ENCODE assay signal across 20 cellular contexts in genomic region chr7:80496586-80496985, GRCh38. TPM values are rescaled to one million over a fixed set of nuclear protein-coding genes. Genes with fewer than 3 reads are reported as not detected.
DNase-seq lines count a peak whose midpoint lies in the region; ATAC-seq, FAIRE-seq and TF ChIP-seq lines count a peak whose summit lies in the region.
"Had no signal": no experiment of that assay in that cellular context is flagged by ENCODE, and none has a peak within 500 bp of the region (broad histone marks: within the 10 kb centered on the region; RNA-seq: fewer than 3 reads in every experiment).

No MANE protein-coding gene starts in this region.

- H3K4me1 ChIP-seq in ACC112 (ENCODE audit: control insufficient read depth, insufficient read depth, low read length, unreplicated experiment) (peaks cover 34% of the 10 kb centered on the region), HCT116 (ENCODE audit: control insufficient read depth in 1 of 2, insufficient read depth in 2 of 2, low read length in 2 of 2) (peaks cover 23 to 51% of the 10 kb centered on the region in 2 experiments), MM.1S (ENCODE audit: low read length) (no peaks in the 10 kb centered on the region)

- TF ChIP-seq POLR2A in HCT116 (IDR thresholded peaks at IDR 0.05; ENCODE audit: borderline replicate concordance, extremely low read depth, insufficient read depth, insufficient read length), result no peak

- no peak overlapping the region for H3K4me2 ChIP-seq in HCT116 (ENCODE audit: low read length)
- no peak overlapping the region for H3K4me2 ChIP-seq in MM.1S (ENCODE audit: low read depth, low read length)
- H3K4me2 ChIP-seq: BLaER1 treated with 17β-estradiol and CSF1 and Interleukin-3, amounts not matched to agents 10 nM and 100 nM had no signal

- no peaks in the 10 kb centered on the region for H3K9me3 ChIP-seq in HCT116 (ENCODE audit: control insufficient read depth in 1 of 2, insufficient read depth in 1 of 2, low read depth in 1 of 2, low read length in 2 of 2)
- no peaks in the 10 kb centered on the region for H3K9me3 ChIP-seq in MM.1S (replicated peaks; ENCODE audit: insufficient read depth, low read length)
- H3K9me3 ChIP-seq: BLaER1 treated with 17β-estradiol and CSF1 and Interleukin-3, amounts not matched to agents 10 nM and 100 nM had no signal

- FAIRE-seq in D721Med (lab: Jason Lieb, UNC), result no peak
- FAIRE-seq: K562 had no signal

- POLR2A ChIA-PET in HCT116 (lab: Charles Lee), result no interaction called here

- no peaks in the 10 kb centered on the region for H3K79me2 ChIP-seq in ACC112 (ENCODE audit: control insufficient read depth, insufficient read depth, low read length, unreplicated experiment)
- H3K79me2 ChIP-seq in HCT116 (ENCODE audit: insufficient read depth, low read length), result no peaks in the 10 kb centered on the region
- no peaks in the 10 kb centered on the region for H3K79me2 ChIP-seq in MM.1S (ENCODE audit: low read length)

- no peak for ATAC-seq in HCT116
- no peak for ATAC-seq in activated T-helper 17 cell treated with anti-CD3 and anti-CD28 coated beads, Interleukin-2, amount 50 U/mL, for 72 hours (replicated peaks)
- ATAC-seq in GM19467 (IDR thresholded peaks at IDR 0.05; ENCODE audit: unreplicated experiment), result no peak
- ATAC-seq: K562, Panc1, Right ventricle myocardium inferior had no signal

- no peak overlapping the region for H3K27ac Mint-ChIP-seq in activated T-helper 17 cell treated with anti-CD3 and anti-CD28 coated beads, Interleukin-2, amount 50 U/mL, for 72 hours
- H3K27ac Mint-ChIP-seq: CD8-positive, alpha-beta memory T cell had no signal

- no peaks in the 10 kb centered on the region for H3K4me1 Mint-ChIP-seq in activated T-helper 17 cell treated with anti-CD3 and anti-CD28 coated beads, Interleukin-2, amount 50 U/mL, for 72 hours
- H3K4me1 Mint-ChIP-seq: CD8-positive, alpha-beta memory T cell had no signal

- H2AFZ ChIP-seq in ACC112 (ENCODE audit: low read length, unreplicated experiment), result no peak overlapping the region
- H2AFZ ChIP-seq in HCT116 (ENCODE audit: low read depth, low read length, poor library complexity, severe bottlenecking), result peak overlapping the region; percentile 12
- no peak overlapping the region for H2AFZ ChIP-seq in MM.1S (ENCODE audit: low read length)

- no peaks in the 10 kb centered on the region for H3K27me3 Mint-ChIP-seq in activated T-helper 17 cell treated with anti-CD3 and anti-CD28 coated beads, Interleukin-2, amount 50 U/mL, for 72 hours
- H3K27me3 Mint-ChIP-seq: CD8-positive, alpha-beta memory T cell had no signal

- RAD21 ChIA-PET in HCT116 (lab: Charles Lee; ENCODE audit: low non-redundant PET in 1 of 2, low total read pairs in 2 of 2, uncharacterized antibody in 2 of 2, unreplicated experiment in 2 of 2), result no interaction called here

- TF ChIP-seq CTCF in HCT116 (IDR thresholded peaks at IDR 0.05 in 2 of 3, conservative IDR thresholded peaks at IDR 0.05 in 1 of 3; ENCODE audit: borderline replicate concordance in 1 of 3, insufficient read depth in 1 of 3, low read depth in 2 of 3, low read length in 2 of 3) (no peak), fibroblast of villous mesenchyme (IDR thresholded peaks at IDR 0.05; ENCODE audit: insufficient read depth, low read depth, low read length) (no peak), D721Med (IDR thresholded peaks at IDR 0.05; ENCODE audit: insufficient read depth, missing control alignments) (no peak), MM.1S (IDR thresholded peaks at IDR 0.05; ENCODE audit: low read length) (no peak)

- H3K4me3 Mint-ChIP-seq in activated T-helper 17 cell treated with anti-CD3 and anti-CD28 coated beads, Interleukin-2, amount 50 U/mL, for 72 hours, result no peak overlapping the region
- H3K4me3 Mint-ChIP-seq: CD8-positive, alpha-beta memory T cell had no signal

- H3K27me3 ChIP-seq in ACC112 (ENCODE audit: insufficient read depth, low read length) (no peaks in the 10 kb centered on the region), HCT116 (ENCODE audit: insufficient read depth, low read length) (no peaks in the 10 kb centered on the region), MM.1S (replicated peaks; ENCODE audit: insufficient read depth, low read length) (no peaks in the 10 kb centered on the region)
- H3K27me3 ChIP-seq: BLaER1 treated with 17β-estradiol and CSF1 and Interleukin-3, amounts not matched to agents 10 nM and 100 nM had no signal

- H4K20me1 ChIP-seq in HCT116 (ENCODE audit: insufficient read depth) (no peaks in the 10 kb centered on the region), MM.1S (ENCODE audit: insufficient read depth, low read length) (no peaks in the 10 kb centered on the region)
- H4K20me1 ChIP-seq: BLaER1 treated with 17β-estradiol and CSF1 and Interleukin-3, amounts not matched to agents 10 nM and 100 nM had no signal

- CTCF ChIA-PET in HCT116 (lab: Charles Lee), result no interaction called here

- H3K4me3 ChIP-seq in ACC112 (ENCODE audit: low read depth, low read length) (no peak overlapping the region), HCT116 (replicated peaks in 1 of 2; ENCODE audit: low read depth in 1 of 2, low read length in 2 of 2) (no peak overlapping the region), fibroblast of villous mesenchyme (ENCODE audit: low read depth, low read length) (no peak overlapping the region), MM.1S (ENCODE audit: low read length) (no peak overlapping the region)
- H3K4me3 ChIP-seq: BLaER1 treated with 17β-estradiol and CSF1 and Interleukin-3, amounts not matched to agents 10 nM and 100 nM; K562 had no signal

- no peaks in the 10 kb centered on the region for H3F3A ChIP-seq in MM.1S (ENCODE audit: insufficient read depth, low read length)

- H3K9me3 Mint-ChIP-seq in activated T-helper 17 cell treated with anti-CD3 and anti-CD28 coated beads, Interleukin-2, amount 50 U/mL, for 72 hours, result peaks cover 8% of the 10 kb centered on the region

- no peak for TF ChIP-seq RAD21 in HCT116 (IDR thresholded peaks at IDR 0.05; ENCODE audit: low read depth)

- H3K9ac ChIP-seq in HCT116 (ENCODE audit: low read length) (no peak overlapping the region), MM.1S (ENCODE audit: low read length) (no peak overlapping the region)
- H3K9ac ChIP-seq: BLaER1 treated with 17β-estradiol and CSF1 and Interleukin-3, amounts not matched to agents 10 nM and 100 nM had no signal

- H3K36me3 ChIP-seq in ACC112 (ENCODE audit: insufficient read depth, low read length), result no peaks in the 10 kb centered on the region
- H3K36me3 ChIP-seq in HCT116 (ENCODE audit: control insufficient read depth in 1 of 2, insufficient read depth in 2 of 2, low read length in 2 of 2), result no peaks in the 10 kb centered on the region
- no peaks in the 10 kb centered on the region for H3K36me3 ChIP-seq in MM.1S (replicated peaks; ENCODE audit: insufficient read depth, low read length)
- H3K36me3 ChIP-seq: BLaER1 treated with 17β-estradiol and CSF1 and Interleukin-3, amounts not matched to agents 10 nM and 100 nM had no signal

- DNase-seq in HCT116 (ENCODE audit: low read depth, low spot score), result no peak
- peak; percentile 28 for DNase-seq in RPMI7951 (ENCODE audit: low read depth)
- DNase-seq in fibroblast of villous mesenchyme (ENCODE audit: low read depth), result peak; percentile 52
- DNase-seq in D721Med (ENCODE audit: insufficient read length, low spot score), result no peak
- no peak for DNase-seq in MM.1S
- DNase-seq: CD8-positive, alpha-beta memory T cell; DMS 273 treated with DMSO at 0.1 percent for 48 hours; NCI-H1048; NCI-H1436 treated with DMSO at 0.1 percent for 48 hours; NCI-H2081; NCI-H524 had no signal

- no peaks in the 10 kb centered on the region for H3K9me2 ChIP-seq in HCT116 (ENCODE audit: insufficient read depth)
- H3K9me2 ChIP-seq in MM.1S (replicated peaks; ENCODE audit: insufficient read depth, low read length), result no peaks in the 10 kb centered on the region

- no peaks in the 10 kb centered on the region for H3K36me3 Mint-ChIP-seq in activated T-helper 17 cell treated with anti-CD3 and anti-CD28 coated beads, Interleukin-2, amount 50 U/mL, for 72 hours (ENCODE audit: low read depth)
- H3K36me3 Mint-ChIP-seq: CD8-positive, alpha-beta memory T cell had no signal

- peak overlapping the region; percentile 41 for H3K27ac ChIP-seq in ACC112 (ENCODE audit: low read depth, low read length)
- no peak overlapping the region for H3K27ac ChIP-seq in HCT116 (ENCODE audit: low read depth, low read length)
- H3K27ac ChIP-seq in MM.1S (ENCODE audit: low read length), result no peak overlapping the region
- H3K27ac ChIP-seq: BLaER1 treated with 17β-estradiol and CSF1 and Interleukin-3, amounts not matched to agents 10 nM and 100 nM had no signal

- BruUV-seq in HCT116 (replicated peaks; lab: Mats Ljungman, UMichigan), result no TSS peak

- intact Hi-C loops in HCT116 (cut with micrococcal nuclease), result no loop called here

TF ChIP-seq in HCT116, 20 proteins besides CTCF, POLR2A, EP300 and RAD21:
- no peak for TF ChIP-seq YY1 (IDR thresholded peaks at IDR 0.05; ENCODE audit: extremely low read depth, insufficient replicate concordance, low read depth, low read length)
- TF ChIP-seq ZFX (IDR thresholded peaks at IDR 0.05), result no peak

RNA-seq across cellular contexts. Expression of gene GNAT3, which starts 15.3 kb away (rescaled TPM):
- total RNA-seq in HCT116 (2021; ENCODE audit: unreplicated experiment) (not detected), fibroblast of villous mesenchyme (not detected in 2 replicates)
- not detected in 2 replicates for polyA plus RNA-seq in HCT116 (2012)
- total RNA-seq in RPMI7951 (2014; rRNA removed; shearing (Covaris generic)), result not detected in 2 replicates
- not detected for total RNA-seq in activated T-helper 17 cell treated with anti-CD3 and anti-CD28 coated beads, Interleukin-2, amount 50 U/mL, for 72 hours
- total RNA-seq: A172; CD8-positive, alpha-beta memory T cell; Daoy; K562; Right ventricle myocardium inferior had no signal
- polyA plus RNA-seq: CD8-positive, alpha-beta memory T cell; K562 had no signal

Comparison
In these comparisons a context has a peak if more than half of its experiments do, and no peak if none do; other contexts are left out.
1. DNase-seq: peak in RPMI7951 (single experiment) and fibroblast of villous mesenchyme (single experiment); none in HCT116 (single experiment), D721Med (single experiment) and MM.1S (single experiment).